In genomic region chr1:10692401-10693021, GRCh38 we compare ENCODE assay signal across 8 cellular contexts.
DNase-seq lines count a peak whose midpoint lies in the region; ATAC-seq, FAIRE-seq and TF ChIP-seq lines count a peak whose summit lies in the region.

No MANE protein-coding gene starts in this region.

- peak overlapping the region; percentile 72 for H3K4me3 Mint-ChIP-seq in activated CD4-positive, alpha-beta T cell treated with anti-CD3 and anti-CD28 coated beads for 36 hours
- peak overlapping the region; percentile 79 for H3K4me3 Mint-ChIP-seq in progenitor cell of endocrine pancreas (ENCODE audit: low read depth)

- CTCF ChIA-PET in activated CD4-positive, alpha-beta T cell treated with anti-CD3 and anti-CD28 coated beads for 36 hours (lab: Charles Lee): interaction anchor here (0.6 to 1.8 kb wide), 7 partner anchors 105 to 277 kb away, joined by 3 to 5 read pairs (median 4); no protein-coding TSS in a partner anchor

- no peak overlapping the region for H2AFZ ChIP-seq in KMS-11 (ENCODE audit: low read depth)

- ATAC-seq in activated CD4-positive, alpha-beta T cell treated with anti-CD3 and anti-CD28 coated beads for 36 hours: peak; percentile 56
- ATAC-seq in HG03039 (IDR thresholded peaks at IDR 0.05; ENCODE audit: unreplicated experiment) (no peak), HG03565 (IDR thresholded peaks at IDR 0.05; ENCODE audit: unreplicated experiment) (no peak), HG02973 (IDR thresholded peaks at IDR 0.05; ENCODE audit: unreplicated experiment) (no peak)

- no peaks in the 10 kb centered on the region for H3K9me3 Mint-ChIP-seq in activated CD4-positive, alpha-beta T cell treated with anti-CD3 and anti-CD28 coated beads for 36 hours (ENCODE audit: low read depth)
- no peaks in the 10 kb centered on the region for H3K9me3 Mint-ChIP-seq in progenitor cell of endocrine pancreas (ENCODE audit: low read depth)

- DNase-seq in D721Med (ENCODE audit: insufficient read length, low spot score): no peak
- DNase-seq in activated CD4-positive, alpha-beta T cell treated with anti-CD3 and anti-CD28 coated beads for 36 hours: peak; percentile 86
- peak; percentile 27 to 48 (median 34) for DNase-seq in effector memory CD4-positive, alpha-beta T cell
- DNase-seq in progenitor cell of endocrine pancreas (ENCODE audit: low spot score, unreplicated experiment): peak; percentile 49

- no peak overlapping the region for H3K9ac ChIP-seq in KMS-11

- H3K79me2 ChIP-seq in KMS-11 (ENCODE audit: insufficient read depth, low read depth): no peaks in the 10 kb centered on the region

- no peak overlapping the region; the same call in 1 of the 2 replicates for H3K4me2 ChIP-seq in KMS-11

- no peak overlapping the region for H3K4me3 ChIP-seq in KMS-11 (IDR thresholded peaks at IDR 0.05; ENCODE audit: insufficient read depth, low read depth, low read length)
- H3K4me3 ChIP-seq in effector memory CD4-positive, alpha-beta T cell (ENCODE audit: insufficient read depth, low read depth, low read length, poor library complexity, severe bottlenecking): no peak overlapping the region

- H3K4me1 Mint-ChIP-seq in activated CD4-positive, alpha-beta T cell treated with anti-CD3 and anti-CD28 coated beads for 36 hours: peaks cover 34% of the 10 kb centered on the region
- peaks cover 28% of the 10 kb centered on the region for H3K4me1 Mint-ChIP-seq in progenitor cell of endocrine pancreas (ENCODE audit: low read depth)

- TF ChIP-seq CTCF in D721Med (IDR thresholded peaks at IDR 0.05; ENCODE audit: insufficient read depth, missing control alignments) (peak; percentile 50), KMS-11 (conservative IDR thresholded peaks at IDR 0.05; ENCODE audit: low read depth, low read length) (peak; percentile 72), progenitor cell of endocrine pancreas (IDR thresholded peaks at IDR 0.05; ENCODE audit: unreplicated experiment) (peak; percentile 68)

- H3K27ac ChIP-seq in KMS-11: no peak overlapping the region
- no peak overlapping the region for H3K27ac ChIP-seq in effector memory CD4-positive, alpha-beta T cell (ENCODE audit: insufficient read depth, low read length, poor library complexity, severe bottlenecking)

- intact Hi-C loops in activated CD4-positive, alpha-beta T cell treated with anti-CD3 and anti-CD28 coated beads for 36 hours (cut with DNase I, micrococcal nuclease): loop anchor here (1.0 to 10.0 kb wide), 13 partner anchors 39 to 1215 kb away; partner anchors contain the start of genes CASZ1 (in 1 of the 2), KIF1B (in 1 of the 2), PGD (in 1 of the 2) and PIK3CD (in 1 of the 2)

- peaks cover 86% of the 10 kb centered on the region for H3K27me3 ChIP-seq in KMS-11 (ENCODE audit: insufficient read depth, low read depth)
- no peaks in the 10 kb centered on the region for H3K27me3 ChIP-seq in effector memory CD4-positive, alpha-beta T cell (replicated peaks; ENCODE audit: control insufficient read depth, insufficient read depth, low read length, poor library complexity, severe bottlenecking)

- H4K20me1 ChIP-seq in KMS-11 (ENCODE audit: insufficient read depth): no peaks in the 10 kb centered on the region

- H3K27ac Mint-ChIP-seq in activated CD4-positive, alpha-beta T cell treated with anti-CD3 and anti-CD28 coated beads for 36 hours: peak overlapping the region; percentile 62
- no peak overlapping the region for H3K27ac Mint-ChIP-seq in progenitor cell of endocrine pancreas

- H3K36me3 Mint-ChIP-seq in activated CD4-positive, alpha-beta T cell treated with anti-CD3 and anti-CD28 coated beads for 36 hours (ENCODE audit: low read depth): no peaks in the 10 kb centered on the region
- H3K36me3 Mint-ChIP-seq in progenitor cell of endocrine pancreas (ENCODE audit: insufficient read depth): no peaks in the 10 kb centered on the region

- H3K9me3 ChIP-seq in effector memory CD4-positive, alpha-beta T cell (ENCODE audit: control insufficient read depth, low read length): no peaks in the 10 kb centered on the region

- POLR2A ChIA-PET in activated CD4-positive, alpha-beta T cell treated with anti-CD3 and anti-CD28 coated beads for 36 hours (lab: Charles Lee): interaction anchor here (0.9 kb wide), 1 partner anchor 8 kb away, joined by 3 read pairs; no protein-coding TSS in a partner anchor

- no peaks in the 10 kb centered on the region for H3K36me3 ChIP-seq in KMS-11 (ENCODE audit: insufficient read depth)
- no peaks in the 10 kb centered on the region for H3K36me3 ChIP-seq in effector memory CD4-positive, alpha-beta T cell (ENCODE audit: control insufficient read depth, insufficient read depth, low read length)

- no peak for FAIRE-seq in D721Med (lab: Jason Lieb, UNC)

- no peaks in the 10 kb centered on the region for H3K4me1 ChIP-seq in KMS-11 (ENCODE audit: low read depth, poor library complexity, severe bottlenecking)
- peaks cover 17% of the 10 kb centered on the region for H3K4me1 ChIP-seq in effector memory CD4-positive, alpha-beta T cell (ENCODE audit: control insufficient read depth, insufficient read depth, low read length, poor library complexity, severe bottlenecking)

- H3K27me3 Mint-ChIP-seq in activated CD4-positive, alpha-beta T cell treated with anti-CD3 and anti-CD28 coated beads for 36 hours: peaks cover 2% of the 10 kb centered on the region
- peaks cover 21% of the 10 kb centered on the region for H3K27me3 Mint-ChIP-seq in progenitor cell of endocrine pancreas
